In the genomic region with DNA sequence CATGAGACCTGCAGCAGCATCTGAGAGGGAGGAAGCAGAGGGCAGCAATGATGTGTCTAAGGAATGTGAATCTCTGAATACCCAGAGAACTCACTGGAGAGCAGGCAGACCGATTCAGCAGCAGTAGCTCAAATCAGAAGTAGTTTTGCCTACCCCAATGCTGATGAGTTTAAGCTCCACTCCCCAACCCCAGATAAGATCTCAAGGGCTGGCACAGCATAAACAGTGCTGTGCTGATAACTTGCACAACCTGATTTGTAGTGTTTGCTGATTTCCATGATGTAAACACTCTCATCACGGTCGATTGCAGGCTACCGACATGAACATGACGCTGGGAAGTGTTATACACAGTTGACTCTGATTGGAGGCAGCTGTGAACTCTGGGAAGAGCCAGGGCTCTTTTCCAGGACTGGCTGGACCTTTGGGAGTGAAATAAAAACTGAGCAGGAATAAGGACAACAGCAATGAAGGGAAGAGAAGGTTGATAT, we compare ENCODE assay signal across 9 cellular contexts. TPM values are rescaled to one million over a fixed set of nuclear protein-coding genes. Genes with fewer than 3 reads are reported as not detected.
DNase-seq lines count a peak whose midpoint lies in the region; ATAC-seq and TF ChIP-seq lines count a peak whose summit lies in the region.
"Had no signal": no experiment of that assay in that cellular context is flagged by ENCODE, and none has a peak within 500 bp of the region (broad histone marks: within the 10 kb centered on the region; RNA-seq: fewer than 3 reads in every experiment).

No MANE protein-coding gene starts in this region.

- DNase-seq in BE2C (no peak), NCI-H2029 (lab: John Stamatoyannopoulos, UW) (peak; percentile 90), esophagus muscularis mucosa (ENCODE audit: extremely low spot score) (peak; percentile 84), omental fat pad (ENCODE audit: low spot score) (no peak), NOMO-1 treated with DMSO at 0.1 percent for 48 hours (lab: John Stamatoyannopoulos, UW; ENCODE audit: unreplicated experiment) (no peak), KG1 (lab: John Stamatoyannopoulos, UW) (no peak)
- no peak for DNase-seq in activated CD4-positive, alpha-beta memory T cell treated with anti-CD3 and anti-CD28 coated beads, Interleukin-2, amount 10 ng/mL, durations not matched to agents 7 days and 5 days
- DNase-seq in activated CD4-positive, alpha-beta T cell treated with anti-CD3 and anti-CD28 coated beads for 4 hours, result no peak

- H3K9me3 Mint-ChIP-seq in activated CD4-positive, alpha-beta memory T cell treated with anti-CD3 and anti-CD28 coated beads, Interleukin-2, amount 10 ng/mL, durations not matched to agents 7 days and 5 days, result no peaks in the 10 kb centered on the region

- peak; percentile 44 for ATAC-seq in omental fat pad (ENCODE audit: low FRiP score)

- peaks cover 67% of the 10 kb centered on the region for H3K27me3 Mint-ChIP-seq in activated CD4-positive, alpha-beta memory T cell treated with anti-CD3 and anti-CD28 coated beads, Interleukin-2, amount 10 ng/mL, durations not matched to agents 7 days and 5 days

- H3K36me3 ChIP-seq in BE2C (no peaks in the 10 kb centered on the region), esophagus muscularis mucosa (no peaks in the 10 kb centered on the region)

- H3K27ac Mint-ChIP-seq in activated CD4-positive, alpha-beta memory T cell treated with anti-CD3 and anti-CD28 coated beads, Interleukin-2, amount 10 ng/mL, durations not matched to agents 7 days and 5 days, result no peak overlapping the region

- H3K27me3 ChIP-seq in BE2C, result peaks cover 10% of the 10 kb centered on the region
- no peaks in the 10 kb centered on the region for H3K27me3 ChIP-seq in esophagus muscularis mucosa

- H3K4me3 Mint-ChIP-seq in activated CD4-positive, alpha-beta memory T cell treated with anti-CD3 and anti-CD28 coated beads, Interleukin-2, amount 10 ng/mL, durations not matched to agents 7 days and 5 days, result no peak overlapping the region

- H3K4me1 Mint-ChIP-seq in activated CD4-positive, alpha-beta memory T cell treated with anti-CD3 and anti-CD28 coated beads, Interleukin-2, amount 10 ng/mL, durations not matched to agents 7 days and 5 days, result peaks cover 12% of the 10 kb centered on the region

- peak overlapping the region; percentile 23; the same call in 1 of the 2 replicates for H3K4me3 ChIP-seq in BE2C (ENCODE audit: low read depth, low read length)
- peak overlapping the region in 3 of 4 donors; percentile 3 to 36 (median 21) for H3K4me3 ChIP-seq in esophagus muscularis mucosa

- TF ChIP-seq EP300 in esophagus muscularis mucosa (IDR thresholded peaks at IDR 0.05), result no peak

- CTCF ChIA-PET in activated CD4-positive, alpha-beta memory T cell treated with anti-CD3 and anti-CD28 coated beads, Interleukin-2, amount 10 ng/mL, durations not matched to agents 7 days and 5 days (lab: Charles Lee), result interaction anchor here (1.3 kb wide), 1 partner anchor 29 kb away, joined by 3 read pairs; no protein-coding TSS in a partner anchor

- WGBS in esophagus muscularis mucosa, result 28% methylated on average over 5 of the region's 5 CpGs

- intact Hi-C loops in esophagus muscularis mucosa (cut with DNase I), result no loop called here

- TF ChIP-seq CTCF in BE2C (IDR thresholded peaks at IDR 0.05; ENCODE audit: low read depth, low read length), result no peak
- TF ChIP-seq CTCF in esophagus muscularis mucosa (IDR thresholded peaks at IDR 0.05), result no peak
- no peak for TF ChIP-seq CTCF in omental fat pad (IDR thresholded peaks at IDR 0.05)

- H3K27ac ChIP-seq in esophagus muscularis mucosa (replicated peaks in 1 of 4), result peak overlapping the region in 1 of 4 donors; percentile 27
- H3K27ac ChIP-seq: KMS-11 had no signal

- H3K36me3 Mint-ChIP-seq in activated CD4-positive, alpha-beta memory T cell treated with anti-CD3 and anti-CD28 coated beads, Interleukin-2, amount 10 ng/mL, durations not matched to agents 7 days and 5 days (ENCODE audit: low read depth), result no peaks in the 10 kb centered on the region

- POLR2A ChIA-PET in activated CD4-positive, alpha-beta memory T cell treated with anti-CD3 and anti-CD28 coated beads, Interleukin-2, amount 10 ng/mL, durations not matched to agents 7 days and 5 days (lab: Charles Lee), result no interaction called here

- H3K4me1 ChIP-seq in BE2C (no peaks in the 10 kb centered on the region), esophagus muscularis mucosa (peaks cover 0 to 25% (median 15%) of the 10 kb centered on the region in 4 donors)

- no peak for TF ChIP-seq POLR2A in esophagus muscularis mucosa (IDR thresholded peaks at IDR 0.05; ENCODE audit: low read depth)

- H3K9me3 ChIP-seq in BE2C (no peaks in the 10 kb centered on the region), esophagus muscularis mucosa (no peaks in the 10 kb centered on the region)

RNA-seq across cellular contexts. Expression of a gene that starts 11.2 kb away (rescaled TPM):
- not detected for polyA plus RNA-seq in BE2C (2012; ENCODE audit: insufficient read depth, insufficient read length, low read depth)
- total RNA-seq in esophagus muscularis mucosa, result 1 to 10 TPM in 1 of 4 donors, under 1 TPM in 1, not detected in 2; 0.83 to 1.1 TPM
- total RNA-seq in omental fat pad, result 1 to 10 TPM in 1 of 4 donors, under 1 TPM in 2, not detected in 1; 0.56 to 4.3 (median 0.96) TPM
- total RNA-seq in activated CD4-positive, alpha-beta memory T cell treated with anti-CD3 and anti-CD28 coated beads, Interleukin-2, amount 10 ng/mL, durations not matched to agents 7 days and 5 days, result not detected

RNA-seq across cellular contexts. Expression of a gene that starts 31.3 kb away (rescaled TPM):
- polyA plus RNA-seq in BE2C (2012; ENCODE audit: insufficient read depth, insufficient read length, low read depth), result not detected
- total RNA-seq in esophagus muscularis mucosa (not detected), omental fat pad (not detected)
- total RNA-seq in activated CD4-positive, alpha-beta memory T cell treated with anti-CD3 and anti-CD28 coated beads, Interleukin-2, amount 10 ng/mL, durations not matched to agents 7 days and 5 days, result not detected

Comparison
In these comparisons a context has a peak if more than half of its experiments do, and no peak if none do; other contexts are left out.
1. DNase-seq: peak in NCI-H2029 (single experiment) and esophagus muscularis mucosa (single experiment); none in BE2C (single experiment), omental fat pad (single experiment), NOMO-1 treated with DMSO at 0.1 percent for 48 hours (single experiment), activated CD4-positive, alpha-beta memory T cell treated with anti-CD3 and anti-CD28 coated beads, Interleukin-2, amount 10 ng/mL, durations not matched to agents 7 days and 5 days (single experiment), KG1 (single experiment) and activated CD4-positive, alpha-beta T cell treated with anti-CD3 and anti-CD28 coated beads for 4 hours (0 of 2).